In the genomic region with DNA sequence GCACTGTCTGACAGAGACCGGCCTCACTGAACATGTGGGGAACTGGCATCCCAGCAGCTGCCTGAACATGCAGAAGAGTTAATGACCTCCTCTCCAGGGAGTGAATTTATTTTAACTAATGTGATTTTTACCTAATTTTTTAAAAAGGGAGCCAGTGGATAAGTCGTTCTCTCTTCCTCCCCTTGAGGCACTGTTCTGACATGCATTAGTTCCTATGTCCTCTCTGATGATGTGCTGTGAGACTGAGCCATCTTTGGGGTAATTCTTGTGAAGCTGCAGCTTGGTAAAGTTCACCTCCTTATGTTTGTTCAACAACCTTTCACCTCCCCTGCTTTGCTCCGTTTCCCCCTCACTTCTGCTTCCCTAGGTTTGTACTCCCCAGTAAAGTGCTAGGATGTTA, we compare ENCODE assay signal across 25 cellular contexts.
DNase-seq lines count a peak whose midpoint lies in the region; ATAC-seq and TF ChIP-seq lines count a peak whose summit lies in the region.
"Had no signal": no experiment of that assay in that cellular context is flagged by ENCODE, and none has a peak within 500 bp of the region (broad histone marks: within the 10 kb centered on the region; RNA-seq: fewer than 3 reads in every experiment).

No MANE protein-coding gene starts in this region.

- no peak overlapping the region for H3K4me2 ChIP-seq in H9 (ENCODE audit: insufficient read depth, insufficient read length, low read length)
- no peak overlapping the region for H3K4me2 ChIP-seq in PC-3 (ENCODE audit: low read length)
- H3K4me2 ChIP-seq: BLaER1 had no signal

- H3K27me3 ChIP-seq in H9 (ENCODE audit: insufficient read depth, low read length), result no peaks in the 10 kb centered on the region
- H3K27me3 ChIP-seq in PC-3 (ENCODE audit: low read length), result 0 out of 2 replicates have a peak, but pooled peaks cover 2% of the 10 kb centered on the region
- no peaks in the 10 kb centered on the region for H3K27me3 ChIP-seq in endodermal cell (ENCODE audit: control insufficient read depth, insufficient read depth, low read length, poor library complexity, severe bottlenecking)
- H3K27me3 ChIP-seq: BLaER1 had no signal

- CTCF ChIA-PET in PC-3 (lab: Charles Lee), result no interaction called here

- H3K36me3 ChIP-seq in PC-3 (ENCODE audit: low read depth, low read length) (no peaks in the 10 kb centered on the region), endodermal cell (ENCODE audit: control insufficient read depth, insufficient read depth, low read length) (no peaks in the 10 kb centered on the region)
- H3K36me3 ChIP-seq: BLaER1 had no signal

- no peak overlapping the region for H3K18ac ChIP-seq in H9 (ENCODE audit: insufficient read length, low read depth, low read length)

- H3K36me3 Mint-ChIP-seq in H9 (ENCODE audit: insufficient read depth in 1 of 3, low read depth in 3 of 3) (no peaks in the 10 kb centered on the region), endodermal cell (ENCODE audit: low read depth) (no peaks in the 10 kb centered on the region), progenitor cell of endocrine pancreas (ENCODE audit: insufficient read depth) (no peaks in the 10 kb centered on the region)

- H2BK20ac ChIP-seq in H9 (ENCODE audit: low read depth, low read length, poor library complexity, severe bottlenecking), result no peak overlapping the region

- H3K79me2 ChIP-seq in H9 (ENCODE audit: insufficient read depth, low read length) (no peaks in the 10 kb centered on the region), PC-3 (ENCODE audit: low read length) (no peaks in the 10 kb centered on the region)

- H3K9me2 ChIP-seq in PC-3 (replicated peaks; ENCODE audit: low read length), result no peaks in the 10 kb centered on the region

- H3K4ac ChIP-seq in H9 (ENCODE audit: low read depth, low read length), result no peak overlapping the region

- H2BK5ac ChIP-seq in H9 (ENCODE audit: insufficient read length, low read length), result no peak overlapping the region

- no peaks in the 10 kb centered on the region for H3K79me1 ChIP-seq in H9 (ENCODE audit: insufficient read depth, low read depth, low read length, poor library complexity, severe bottlenecking)

- H2BK15ac ChIP-seq in H9 (ENCODE audit: low read depth, low read length), result no peak overlapping the region

- peak overlapping the region; percentile 6 to 56 (median 14); a peak in 3 of 7 replicates for H3K27ac Mint-ChIP-seq in H9
- no peak overlapping the region for H3K27ac Mint-ChIP-seq in endodermal cell
- H3K27ac Mint-ChIP-seq in progenitor cell of endocrine pancreas, result no peak overlapping the region
- H3K27ac Mint-ChIP-seq: CD4-positive, alpha-beta T cell had no signal

- no peak overlapping the region for H3K23ac ChIP-seq in H9 (ENCODE audit: insufficient read length, low read depth, low read length)

- no peak overlapping the region for H2AK5ac ChIP-seq in H9 (ENCODE audit: insufficient read length, low read length)

- no peaks in the 10 kb centered on the region for H3K23me2 ChIP-seq in H9 (ENCODE audit: insufficient read length, low read depth, low read length, poor library complexity, severe bottlenecking)

- no peak for ATAC-seq in PC-3
- no peak for ATAC-seq in GM18517 (IDR thresholded peaks at IDR 0.05; ENCODE audit: unreplicated experiment)
- ATAC-seq: HepG2 had no signal

- no peak overlapping the region for H3K14ac ChIP-seq in H9 (ENCODE audit: insufficient read depth, low read length)

- peak; percentile 44 for TF ChIP-seq CTCF in H9 (conservative IDR thresholded peaks at IDR 0.05)
- TF ChIP-seq CTCF in PC-3 (conservative IDR thresholded peaks at IDR 0.05; ENCODE audit: low read depth, low read length), result 0 out of 2 replicates have a peak, but pooled peaks have one; percentile 11
- TF ChIP-seq CTCF in endodermal cell (conservative IDR thresholded peaks at IDR 0.05), result peak; percentile 59
- peak; percentile 16 for TF ChIP-seq CTCF in progenitor cell of endocrine pancreas (IDR thresholded peaks at IDR 0.05; ENCODE audit: unreplicated experiment)
- no peak for TF ChIP-seq CTCF in GM20000 (IDR thresholded peaks at IDR 0.05; ENCODE audit: extremely low read depth, missing control alignments)

- H3K4me1 Mint-ChIP-seq in H9 (peaks cover 17 to 19% of the 10 kb centered on the region in 2 experiments), endodermal cell (peaks cover 15% of the 10 kb centered on the region), progenitor cell of endocrine pancreas (ENCODE audit: low read depth) (peaks cover 19% of the 10 kb centered on the region)

- H3K9me3 ChIP-seq in H9 (ENCODE audit: control insufficient read depth, low read depth, low read length), result no peaks in the 10 kb centered on the region
- no peaks in the 10 kb centered on the region for H3K9me3 ChIP-seq in PC-3 (ENCODE audit: low read length)
- H3K9me3 ChIP-seq in endodermal cell (ENCODE audit: control insufficient read depth, low read length), result no peaks in the 10 kb centered on the region
- H3K9me3 ChIP-seq: BLaER1 had no signal

- H3F3A ChIP-seq in PC-3 (ENCODE audit: low read length, unreplicated experiment), result no peaks in the 10 kb centered on the region

- no peak overlapping the region for H3K4me3 ChIP-seq in PC-3 (ENCODE audit: low read length)
- no peak overlapping the region for H3K4me3 ChIP-seq in endodermal cell (ENCODE audit: low read length)
- H3K4me3 ChIP-seq: BLaER1, SK-N-MC had no signal

- H3K27me3 Mint-ChIP-seq in H9 (ENCODE audit: low read depth) (no peaks in the 10 kb centered on the region), endodermal cell (ENCODE audit: insufficient read depth) (no peaks in the 10 kb centered on the region), progenitor cell of endocrine pancreas (peaks cover 3% of the 10 kb centered on the region)
- H3K27me3 Mint-ChIP-seq: CD4-positive, alpha-beta T cell had no signal

- H4K91ac ChIP-seq in H9 (ENCODE audit: insufficient read length, low read depth, low read length), result no peak overlapping the region

- no peak overlapping the region for H3K27ac ChIP-seq in H9 (ENCODE audit: insufficient read length, low read depth, low read length)
- no peak overlapping the region for H3K27ac ChIP-seq in PC-3 (ENCODE audit: low read length)
- no peak overlapping the region for H3K27ac ChIP-seq in endodermal cell (ENCODE audit: low read depth, low read length)
- H3K27ac ChIP-seq: BLaER1, HL-60, SK-N-MC had no signal

- H2AFZ ChIP-seq in H9 (ENCODE audit: low read length), result no peak overlapping the region
- no peak overlapping the region for H2AFZ ChIP-seq in PC-3 (ENCODE audit: low read length)

- no peak for DNase-seq in H9
- no peak for DNase-seq in PC-3
- peak; percentile 43 for DNase-seq in endodermal cell
- no peak for DNase-seq in progenitor cell of endocrine pancreas (ENCODE audit: low spot score, unreplicated experiment)
- DNase-seq in GM20000 (ENCODE audit: low spot score), result no peak
- DNase-seq in NCI-H187 treated with DMSO at 0.1 percent for 48 hours (lab: John Stamatoyannopoulos, UW), result no peak
- DNase-seq: CD4-positive, alpha-beta T cell; COR-L47; DMS79; H7; KBM-7; NCI-H1092 treated with DMSO at 0.1 percent for 48 hours; NCI-H146; NCI-H2029 treated with DMSO at 0.1 percent for 48 hours; NCI-H2171 treated with DMSO at 0.1 percent for 48 hours; NCI-H524 treated with DMSO at 0.1 percent for 48 hours; NCI-H82; RPMI8226; SHP77; SW 1271 had no signal

- POLR2A ChIA-PET in PC-3 (lab: Charles Lee; ENCODE audit: unreplicated experiment), result no interaction called here

- BruUV-seq in PC-3 (replicated peaks; lab: Mats Ljungman, UMichigan), result no TSS peak

- peaks cover 9% of the 10 kb centered on the region for H3K4me1 ChIP-seq in H9 (ENCODE audit: insufficient read depth, low read length)
- H3K4me1 ChIP-seq in PC-3 (ENCODE audit: insufficient read depth, low read length), result no peaks in the 10 kb centered on the region
- peaks cover 4% of the 10 kb centered on the region for H3K4me1 ChIP-seq in endodermal cell (ENCODE audit: control insufficient read depth, insufficient read depth, low read length)

- no peak overlapping the region for H4K5ac ChIP-seq in H9 (ENCODE audit: insufficient read length, low read depth, low read length)

- H3K9ac ChIP-seq in H9 (ENCODE audit: extremely low read depth, insufficient read length, low read length) (no peak overlapping the region), PC-3 (ENCODE audit: low read length) (no peak overlapping the region), endodermal cell (ENCODE audit: extremely low read depth, low read length, poor library complexity, severe bottlenecking) (no peak overlapping the region)
- H3K9ac ChIP-seq: BLaER1 had no signal

- no peak overlapping the region for H4K8ac ChIP-seq in H9 (replicated peaks; ENCODE audit: insufficient read length, low read depth, low read length)

- H4K20me1 ChIP-seq in H9 (ENCODE audit: control insufficient read depth, insufficient read depth, insufficient read length), result no peaks in the 10 kb centered on the region
- H4K20me1 ChIP-seq in PC-3 (ENCODE audit: low read length), result no peaks in the 10 kb centered on the region
- H4K20me1 ChIP-seq: BLaER1 had no signal

- no peak overlapping the region for H2BK12ac ChIP-seq in H9 (ENCODE audit: insufficient read length, low read depth, low read length)

- no peak overlapping the region for H3T11ph ChIP-seq in H9 (ENCODE audit: low read length)

- H3K9me3 Mint-ChIP-seq in H9 (no peaks in the 10 kb centered on the region), endodermal cell (no peaks in the 10 kb centered on the region), progenitor cell of endocrine pancreas (ENCODE audit: low read depth) (no peaks in the 10 kb centered on the region)
- H3K9me3 Mint-ChIP-seq: CD4-positive, alpha-beta T cell had no signal

- H2BK120ac ChIP-seq in H9 (ENCODE audit: low read depth, low read length, poor library complexity, severe bottlenecking), result no peak overlapping the region

- WGBS in H9 (ENCODE audit: extremely low coverage, insufficient read length, low lambda C conversion rate), result no CpG with 5 or more reads among the region's 3 CpGs
- WGBS in endodermal cell (ENCODE audit: insufficient coverage in 1 of 2, insufficient read length in 1 of 2), 2 experiments, result 86 to 89% methylated on average over 2 to 3 of the region's 3 CpGs

- intact Hi-C loops in PC-3 (cut with micrococcal nuclease), result no loop called here

- H3K56ac ChIP-seq in H9 (ENCODE audit: insufficient read length, low read depth, low read length), result no peak overlapping the region

- H3K4me3 Mint-ChIP-seq in H9, result no peak overlapping the region
- H3K4me3 Mint-ChIP-seq in endodermal cell, result no peak overlapping the region
- H3K4me3 Mint-ChIP-seq in progenitor cell of endocrine pancreas (ENCODE audit: low read depth), result no peak overlapping the region
- H3K4me3 Mint-ChIP-seq: CD4-positive, alpha-beta T cell had no signal

Comparison
In these comparisons a context has a peak if more than half of its experiments do, and no peak if none do; other contexts are left out.
1. H3K27ac Mint-ChIP-seq: peak in H9 (3 of 3); none in endodermal cell (single experiment) and progenitor cell of endocrine pancreas (single experiment).